ENCODE assay signal across 1 cellular context in genomic region chr12:115506822-115507629, GRCh38.
A peak's percentile ranks its signal among the peaks of the same experiment; 100 is the strongest.
TF ChIP-seq lines count a peak whose summit lies in the region.

No MANE protein-coding gene starts in this region.

TF ChIP-seq in HepG2, 621 proteins besides CTCF, POLR2A, EP300 and RAD21 (continued from another document and continues in another):
- TF ChIP-seq AFF4 (CRISPR knock-in tag; IDR thresholded peaks at IDR 0.05) (no peak), ZXDC (CRISPR knock-in tag; IDR thresholded peaks at IDR 0.05) (no peak), NFIB (CRISPR knock-in tag; IDR thresholded peaks at IDR 0.05; ENCODE audit: borderline replicate concordance) (no peak), ZNF407 (CRISPR knock-in tag; IDR thresholded peaks at IDR 0.05; ENCODE audit: not compliant biosample characterization) (no peak), ZNF761 (CRISPR knock-in tag; conservative IDR thresholded peaks at IDR 0.05) (no peak), ZBTB7B (CRISPR knock-in tag; IDR thresholded peaks at IDR 0.05) (0 out of 2 replicates have a peak, but pooled peaks have one; percentile 40), ZNF276 (CRISPR knock-in tag; IDR thresholded peaks at IDR 0.05; ENCODE audit: low read depth) (no peak), KAT7 (CRISPR knock-in tag; IDR thresholded peaks at IDR 0.05; ENCODE audit: borderline replicate concordance) (no peak), SIN3B (IDR thresholded peaks at IDR 0.05; ENCODE audit: low read length) (no peak), CENPT (CRISPR knock-in tag; IDR thresholded peaks at IDR 0.05; ENCODE audit: low read depth) (no peak), HHEX (CRISPR knock-in tag; IDR thresholded peaks at IDR 0.05) (no peak), TCF12 (IDR thresholded peaks at IDR 0.05) (no peak), TCF12 (CRISPR knock-in tag; IDR thresholded peaks at IDR 0.05) (no peak), ZNF800 (CRISPR knock-in tag; IDR thresholded peaks at IDR 0.05) (no peak), ZNF552 (CRISPR knock-in tag; IDR thresholded peaks at IDR 0.05; ENCODE audit: borderline replicate concordance) (no peak), SP2 (CRISPR knock-in tag; IDR thresholded peaks at IDR 0.05) (no peak), CERS6 (CRISPR knock-in tag; IDR thresholded peaks at IDR 0.05) (no peak), YY1 (IDR thresholded peaks at IDR 0.05; ENCODE audit: insufficient read depth, insufficient replicate concordance, low read depth, low read length) (no peak), ZNF687 (CRISPR knock-in tag; IDR thresholded peaks at IDR 0.05) (no peak), ZNF652 (CRISPR knock-in tag; IDR thresholded peaks at IDR 0.05; ENCODE audit: borderline replicate concordance, low read depth) (peak; percentile 76), NONO (IDR thresholded peaks at IDR 0.05) (no peak), NONO (CRISPR knock-in tag; conservative IDR thresholded peaks at IDR 0.05) (no peak), SOX6 (IDR thresholded peaks at IDR 0.05) (no peak), SOX6 (CRISPR knock-in tag; IDR thresholded peaks at IDR 0.05) (peak; percentile 52; the same call in 1 of the 2 replicates), RORA (CRISPR knock-in tag; IDR thresholded peaks at IDR 0.05) (no peak), ZSCAN9 (CRISPR knock-in tag; IDR thresholded peaks at IDR 0.05; ENCODE audit: borderline replicate concordance) (no peak), NFYB (CRISPR knock-in tag; IDR thresholded peaks at IDR 0.05) (no peak), TCF7L2 (IDR thresholded peaks at IDR 0.05; ENCODE audit: low read depth, low read length) (peak; percentile 74; the same call in 1 of the 2 replicates), HCFC1 (IDR thresholded peaks at IDR 0.05; ENCODE audit: low read depth, low read length) (no peak), RNF2 (conservative IDR thresholded peaks at IDR 0.05; ENCODE audit: low read depth) (no peak), ZSCAN5A (CRISPR knock-in tag; IDR thresholded peaks at IDR 0.05; ENCODE audit: borderline replicate concordance) (no peak)
